Comparison of ENCODE assay signal across 8 cellular contexts in the genomic region with DNA sequence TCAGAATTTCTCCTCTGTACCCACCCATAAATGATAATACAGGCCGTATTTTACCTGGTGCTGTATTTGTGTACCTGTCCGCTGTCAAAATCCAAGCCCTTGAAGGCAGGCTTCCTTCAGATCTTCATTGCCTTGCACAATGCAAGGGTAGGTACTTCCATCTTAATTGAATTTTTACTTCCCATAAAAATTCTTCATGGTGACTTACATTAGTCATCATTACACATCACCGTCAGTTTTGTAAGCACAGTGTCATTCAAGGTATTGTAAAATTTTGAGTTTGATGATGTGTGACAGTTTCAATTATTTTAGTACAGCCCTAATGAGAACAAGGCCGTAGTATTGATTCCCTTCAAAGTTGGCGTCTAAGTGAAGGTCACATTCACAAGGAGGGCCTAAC.
DNase-seq lines count a peak whose midpoint lies in the region; ATAC-seq and FAIRE-seq lines count a peak whose summit lies in the region.

No MANE protein-coding gene starts in this region.

- peaks cover 11% of the 10 kb centered on the region for H3K36me3 Mint-ChIP-seq in memory B cell

- DNase-seq in DMS53 (lab: John Stamatoyannopoulos, UW): peak; percentile 47
- no peak for DNase-seq in DMS53 treated with DMSO at 0.1 percent for 48 hours (lab: John Stamatoyannopoulos, UW; ENCODE audit: unreplicated experiment)
- peak; percentile 43 for DNase-seq in NOMO-1 treated with dmso at 0.1 percent for 144 hours (lab: John Stamatoyannopoulos, UW; ENCODE audit: unreplicated experiment)
- DNase-seq in central memory CD4-positive, alpha-beta T cell: peak; percentile 12
- DNase-seq in memory B cell (ENCODE audit: low spot score in 2 of 2): no peak
- peak; percentile 3 for DNase-seq in urothelium cell line (ENCODE audit: low spot score)
- DNase-seq in NCI-H82 treated with DMSO at 0.1 percent for 48 hours (lab: John Stamatoyannopoulos, UW; ENCODE audit: unreplicated experiment): no peak

- H3K27ac Mint-ChIP-seq in memory B cell: peak overlapping the region; percentile 100

- H3K4me3 Mint-ChIP-seq in memory B cell: peak overlapping the region; percentile 91

- H3K4me1 Mint-ChIP-seq in memory B cell: peaks cover 12% of the 10 kb centered on the region

- no peaks in the 10 kb centered on the region for H3K9me3 Mint-ChIP-seq in memory B cell

- no peaks in the 10 kb centered on the region for H3K27me3 Mint-ChIP-seq in memory B cell

- no peak for FAIRE-seq in urothelium cell line (lab: Jason Lieb, UNC)

- ATAC-seq in memory B cell (ENCODE audit: low read depth): no peak
- ATAC-seq in GM21526 (IDR thresholded peaks at IDR 0.05; ENCODE audit: low FRiP score, unreplicated experiment): no peak

Comparison
In these comparisons a context has a peak if more than half of its experiments do, and no peak if none do; other contexts are left out.
1. DNase-seq: peak in DMS53 (single experiment), NOMO-1 treated with dmso at 0.1 percent for 144 hours (single experiment), central memory CD4-positive, alpha-beta T cell (single experiment) and urothelium cell line (single experiment); none in DMS53 treated with DMSO at 0.1 percent for 48 hours (single experiment), memory B cell (0 of 2) and NCI-H82 treated with DMSO at 0.1 percent for 48 hours (single experiment).